ENCODE assay signal across 1 cellular context in the genomic region with DNA sequence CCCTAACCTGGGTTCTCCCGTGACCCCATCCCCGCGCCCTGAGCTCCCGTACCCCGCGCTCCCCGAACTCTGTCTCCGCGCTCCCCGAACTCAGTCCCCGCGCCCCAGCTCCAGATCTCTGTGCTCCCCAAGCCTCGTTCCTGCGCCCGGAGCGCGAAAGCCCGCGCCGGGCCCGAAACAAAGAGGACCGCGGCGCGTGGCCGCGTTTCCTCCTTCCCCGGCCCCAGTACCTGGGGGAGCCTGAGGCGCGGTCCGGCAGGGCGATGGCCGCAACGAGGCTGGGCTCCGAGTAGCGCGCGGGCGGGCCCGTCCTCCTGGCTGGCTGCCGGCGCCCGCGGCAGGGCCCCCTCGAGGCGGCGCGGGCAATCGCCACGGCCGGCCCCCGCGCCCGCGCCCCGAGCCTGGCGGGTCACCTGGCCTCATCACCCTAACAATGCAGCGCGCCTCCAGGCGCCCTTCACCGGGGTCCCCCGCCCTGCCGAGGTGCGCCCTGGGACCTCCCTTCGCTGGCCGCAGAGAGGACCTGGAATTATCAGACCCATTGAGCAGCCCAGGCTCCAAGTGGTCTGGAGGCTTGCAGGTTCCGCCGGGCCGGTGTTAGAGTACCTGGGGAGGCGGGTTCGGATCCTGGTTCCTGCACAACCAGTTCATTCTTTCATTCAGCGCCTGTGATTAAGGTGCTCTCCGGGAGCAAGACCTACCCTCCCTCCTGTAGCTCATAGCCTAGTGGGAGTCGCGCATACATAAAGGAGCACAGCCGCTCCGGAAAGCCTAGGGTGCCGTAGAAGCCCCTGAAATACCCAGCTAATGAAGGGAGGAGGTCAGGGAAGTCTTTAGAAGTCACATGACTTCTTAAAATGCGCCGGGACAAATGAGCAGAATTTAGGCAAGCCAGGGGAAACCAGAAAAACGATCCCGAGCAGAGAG.
TF ChIP-seq lines count a peak whose summit lies in the region.

TSS of gene TNS3 (minus strand) at position 291 of the 927 bp plus-strand sequence. CDS start 142,475 bp downstream, outside the sequence.

TF ChIP-seq in HepG2, 621 proteins besides CTCF, POLR2A, EP300 and RAD21 (continued from another document and continues in another):
- TF ChIP-seq E2F2 (CRISPR knock-in tag; IDR thresholded peaks at IDR 0.05; ENCODE audit: borderline replicate concordance) (no peak), ZSCAN20 (CRISPR knock-in tag; IDR thresholded peaks at IDR 0.05; ENCODE audit: borderline replicate concordance) (no peak), AGO1 (IDR thresholded peaks at IDR 0.05; ENCODE audit: low read depth, low read length, poor library complexity, severe bottlenecking) (no peak), CENPT (CRISPR knock-in tag; IDR thresholded peaks at IDR 0.05; ENCODE audit: low read depth) (no peak), SMARCC2 (IDR thresholded peaks at IDR 0.05) (no peak), TARDBP (CRISPR knock-in tag; IDR thresholded peaks at IDR 0.05) (0 out of 2 replicates have a peak, but pooled peaks have one; percentile 13), ZMAT5 (CRISPR knock-in tag; IDR thresholded peaks at IDR 0.05; ENCODE audit: borderline replicate concordance, low read depth) (no peak), MTF1 (CRISPR knock-in tag; IDR thresholded peaks at IDR 0.05) (no peak), ZBTB3 (CRISPR knock-in tag; IDR thresholded peaks at IDR 0.05; ENCODE audit: borderline replicate concordance, low read depth) (no peak), ZNF589 (CRISPR knock-in tag; conservative IDR thresholded peaks at IDR 0.05) (no peak), ATF2 (CRISPR knock-in tag; IDR thresholded peaks at IDR 0.05) (no peak), PRDM15 (CRISPR knock-in tag; IDR thresholded peaks at IDR 0.05) (0 out of 2 replicates have a peak, but pooled peaks have one; percentile 13), ZNF687 (CRISPR knock-in tag; IDR thresholded peaks at IDR 0.05) (peak; percentile 84), TFAP4 (IDR thresholded peaks at IDR 0.05; ENCODE audit: borderline replicate concordance, low read depth) (no peak), ZFYVE20 (CRISPR knock-in tag; IDR thresholded peaks at IDR 0.05; ENCODE audit: borderline replicate concordance, low read depth) (no peak), NCOR1 (IDR thresholded peaks at IDR 0.05; ENCODE audit: borderline replicate concordance, low read length) (no peak)
- TF ChIP-seq, protein P1, sequence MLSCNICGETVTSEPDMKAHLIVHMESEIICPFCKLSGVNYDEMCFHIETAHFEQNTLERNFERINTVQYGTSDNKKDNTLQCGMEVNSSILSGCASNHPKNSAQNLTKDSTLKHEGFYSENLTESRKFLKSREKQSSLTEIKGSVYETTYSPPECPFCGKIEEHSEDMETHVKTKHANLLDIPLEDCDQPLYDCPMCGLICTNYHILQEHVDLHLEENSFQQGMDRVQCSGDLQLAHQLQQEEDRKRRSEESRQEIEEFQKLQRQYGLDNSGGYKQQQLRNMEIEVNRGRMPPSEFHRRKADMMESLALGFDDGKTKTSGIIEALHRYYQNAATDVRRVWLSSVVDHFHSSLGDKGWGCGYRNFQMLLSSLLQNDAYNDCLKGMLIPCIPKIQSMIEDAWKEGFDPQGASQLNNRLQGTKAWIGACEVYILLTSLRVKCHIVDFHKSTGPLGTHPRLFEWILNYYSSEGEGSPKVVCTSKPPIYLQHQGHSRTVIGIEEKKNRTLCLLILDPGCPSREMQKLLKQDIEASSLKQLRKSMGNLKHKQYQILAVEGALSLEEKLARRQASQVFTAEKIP (CRISPR knock-in tag; IDR thresholded peaks at IDR 0.05; ENCODE audit: borderline replicate concordance), result no peak
- TF ChIP-seq, protein P2, sequence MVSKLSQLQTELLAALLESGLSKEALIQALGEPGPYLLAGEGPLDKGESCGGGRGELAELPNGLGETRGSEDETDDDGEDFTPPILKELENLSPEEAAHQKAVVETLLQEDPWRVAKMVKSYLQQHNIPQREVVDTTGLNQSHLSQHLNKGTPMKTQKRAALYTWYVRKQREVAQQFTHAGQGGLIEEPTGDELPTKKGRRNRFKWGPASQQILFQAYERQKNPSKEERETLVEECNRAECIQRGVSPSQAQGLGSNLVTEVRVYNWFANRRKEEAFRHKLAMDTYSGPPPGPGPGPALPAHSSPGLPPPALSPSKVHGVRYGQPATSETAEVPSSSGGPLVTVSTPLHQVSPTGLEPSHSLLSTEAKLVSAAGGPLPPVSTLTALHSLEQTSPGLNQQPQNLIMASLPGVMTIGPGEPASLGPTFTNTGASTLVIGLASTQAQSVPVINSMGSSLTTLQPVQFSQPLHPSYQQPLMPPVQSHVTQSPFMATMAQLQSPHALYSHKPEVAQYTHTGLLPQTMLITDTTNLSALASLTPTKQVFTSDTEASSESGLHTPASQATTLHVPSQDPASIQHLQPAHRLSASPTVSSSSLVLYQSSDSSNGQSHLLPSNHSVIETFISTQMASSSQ (IDR thresholded peaks at IDR 0.05; ENCODE audit: low read depth), result no peak
- TF ChIP-seq, protein P2 (CRISPR knock-in tag; IDR thresholded peaks at IDR 0.05; ENCODE audit: borderline replicate concordance), result 0 out of 2 replicates have a peak, but pooled peaks have one; percentile 0
- TF ChIP-seq, protein P3, sequence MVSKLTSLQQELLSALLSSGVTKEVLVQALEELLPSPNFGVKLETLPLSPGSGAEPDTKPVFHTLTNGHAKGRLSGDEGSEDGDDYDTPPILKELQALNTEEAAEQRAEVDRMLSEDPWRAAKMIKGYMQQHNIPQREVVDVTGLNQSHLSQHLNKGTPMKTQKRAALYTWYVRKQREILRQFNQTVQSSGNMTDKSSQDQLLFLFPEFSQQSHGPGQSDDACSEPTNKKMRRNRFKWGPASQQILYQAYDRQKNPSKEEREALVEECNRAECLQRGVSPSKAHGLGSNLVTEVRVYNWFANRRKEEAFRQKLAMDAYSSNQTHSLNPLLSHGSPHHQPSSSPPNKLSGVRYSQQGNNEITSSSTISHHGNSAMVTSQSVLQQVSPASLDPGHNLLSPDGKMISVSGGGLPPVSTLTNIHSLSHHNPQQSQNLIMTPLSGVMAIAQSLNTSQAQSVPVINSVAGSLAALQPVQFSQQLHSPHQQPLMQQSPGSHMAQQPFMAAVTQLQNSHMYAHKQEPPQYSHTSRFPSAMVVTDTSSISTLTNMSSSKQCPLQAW (CRISPR knock-in tag; IDR thresholded peaks at IDR 0.05), result no peak
